In the genomic region with DNA sequence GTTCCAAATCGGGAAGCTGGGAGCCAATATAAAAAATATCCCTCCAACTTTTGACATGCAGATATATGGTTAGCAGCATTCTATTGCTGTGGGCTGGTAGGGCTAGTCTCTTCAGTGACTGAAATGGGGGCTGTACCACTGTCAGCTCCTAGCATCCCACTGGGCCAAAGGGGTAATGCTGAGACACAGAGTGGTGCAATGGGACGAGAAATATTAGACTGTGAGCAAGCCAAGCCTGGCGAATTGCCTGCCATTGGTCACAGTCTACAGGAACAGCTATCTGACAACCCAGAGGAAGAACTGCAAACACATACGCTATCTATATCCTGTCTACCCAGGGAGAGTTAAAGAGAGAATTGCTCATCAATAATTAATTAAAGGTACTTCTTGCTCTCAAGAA, we compare ENCODE assay signal across 22 cellular contexts. TPM values are rescaled to one million over a fixed set of nuclear protein-coding genes. Genes with fewer than 3 reads are reported as not detected.
DNase-seq lines count a peak whose midpoint lies in the region; TF ChIP-seq lines count a peak whose summit lies in the region.
"Had no signal": no experiment of that assay in that cellular context is flagged by ENCODE, and none has a peak within 500 bp of the region (broad histone marks: within the 10 kb centered on the region; RNA-seq: fewer than 3 reads in every experiment).

No MANE protein-coding gene starts in this region.

- H3K27me3 ChIP-seq in esophagus muscularis mucosa (peaks cover 0 to 32% (median 8%) of the 10 kb centered on the region in 4 donors), neural progenitor cell (peaks cover 31% of the 10 kb centered on the region)

- peaks cover 39% of the 10 kb centered on the region for H3K27me3 Mint-ChIP-seq in nephron progenitor cell (ENCODE audit: low read depth, poor library complexity)
- H3K27me3 Mint-ChIP-seq in neural progenitor cell (ENCODE audit: insufficient read depth, low read depth), result peaks cover 2% of the 10 kb centered on the region
- peaks cover 37% of the 10 kb centered on the region for H3K27me3 Mint-ChIP-seq in activated naive CD4-positive, alpha-beta T cell treated with anti-CD3 and anti-CD28 coated beads for 36 hours (ENCODE audit: low read depth)

- H3K27ac Mint-ChIP-seq in nephron progenitor cell, result no peak overlapping the region
- no peak overlapping the region for H3K27ac Mint-ChIP-seq in neural progenitor cell
- no peak overlapping the region for H3K27ac Mint-ChIP-seq in activated naive CD4-positive, alpha-beta T cell treated with anti-CD3 and anti-CD28 coated beads for 36 hours
- H3K27ac Mint-ChIP-seq: CD4-positive, alpha-beta T cell; CD8-positive, alpha-beta memory T cell had no signal

- no peak overlapping the region for H2AFZ ChIP-seq in neural progenitor cell (replicated peaks)
- H2AFZ ChIP-seq: GM23248 had no signal

- WGBS in esophagus muscularis mucosa, result 86% methylated on average over 4 of the region's 4 CpGs

- peak overlapping the region; percentile 28 for H3K4me3 Mint-ChIP-seq in nephron progenitor cell
- H3K4me3 Mint-ChIP-seq in neural progenitor cell, result peak overlapping the region; percentile 2
- H3K4me3 Mint-ChIP-seq in activated naive CD4-positive, alpha-beta T cell treated with anti-CD3 and anti-CD28 coated beads for 36 hours, result no peak overlapping the region
- H3K4me3 Mint-ChIP-seq: CD4-positive, alpha-beta T cell; CD8-positive, alpha-beta memory T cell had no signal

- DNase-seq in esophagus muscularis mucosa (ENCODE audit: extremely low spot score), result peak; percentile 66
- DNase-seq in nephron progenitor cell, result no peak
- no peak for DNase-seq in neural progenitor cell (ENCODE audit: low spot score)
- DNase-seq in NCI-H1105 (lab: John Stamatoyannopoulos, UW), result no peak
- DNase-seq in hypothalamus (lab: John Stamatoyannopoulos, UW), result no peak
- no peak for DNase-seq in 8988T
- DNase-seq in activated naive CD4-positive, alpha-beta T cell treated with anti-CD3 and anti-CD28 coated beads for 36 hours, result no peak
- DNase-seq: ACHN; AML-193; BE2C; CD4-positive, alpha-beta T cell; CD8-positive, alpha-beta memory T cell; DMS 273 treated with DMSO at 0.1 percent for 48 hours; DMS79; EL; GDM1; GM23248; H7; HCEC 1CT had no signal

- peaks cover 4% of the 10 kb centered on the region for H3K79me2 ChIP-seq in neural progenitor cell (ENCODE audit: low read depth)

- no peak for TF ChIP-seq POLR2A in esophagus muscularis mucosa (IDR thresholded peaks at IDR 0.05; ENCODE audit: low read depth)

- H3K36me3 ChIP-seq in esophagus muscularis mucosa (no peaks in the 10 kb centered on the region), neural progenitor cell (no peaks in the 10 kb centered on the region)
- H3K36me3 ChIP-seq: BE2C; BLaER1 treated with 17β-estradiol and CSF1 and Interleukin-3, amounts not matched to agents 10 nM and 100 nM had no signal

- H3K36me3 Mint-ChIP-seq in nephron progenitor cell (ENCODE audit: low read depth) (no peaks in the 10 kb centered on the region), neural progenitor cell (peaks cover 12% of the 10 kb centered on the region)
- no peaks in the 10 kb centered on the region for H3K36me3 Mint-ChIP-seq in activated naive CD4-positive, alpha-beta T cell treated with anti-CD3 and anti-CD28 coated beads for 36 hours (ENCODE audit: low read depth)
- H3K36me3 Mint-ChIP-seq: CD14-positive monocyte had no signal

- H3K27ac ChIP-seq in esophagus muscularis mucosa (replicated peaks in 1 of 4), result no peak overlapping the region
- H3K27ac ChIP-seq in neural progenitor cell, result no peak overlapping the region
- H3K27ac ChIP-seq: BLaER1 treated with 17β-estradiol and CSF1 and Interleukin-3, amounts not matched to agents 10 nM and 100 nM; GM23248 had no signal

- no peak overlapping the region for H3K4me2 ChIP-seq in neural progenitor cell
- H3K4me2 ChIP-seq: BLaER1 treated with 17β-estradiol and CSF1 and Interleukin-3, amounts not matched to agents 10 nM and 100 nM had no signal

- peaks cover 11% of the 10 kb centered on the region for H3F3A ChIP-seq in neural progenitor cell (ENCODE audit: low read depth)

- H3K4me1 ChIP-seq in esophagus muscularis mucosa (peaks cover 5 to 23% (median 22%) of the 10 kb centered on the region in 4 donors), neural progenitor cell (peaks cover 9% of the 10 kb centered on the region)
- H3K4me1 ChIP-seq: BE2C had no signal

- TF ChIP-seq CTCF in esophagus muscularis mucosa (IDR thresholded peaks at IDR 0.05) (no peak), nephron progenitor cell (IDR thresholded peaks at IDR 0.05) (no peak), neural progenitor cell (IDR thresholded peaks at IDR 0.05) (no peak)

- intact Hi-C loops in esophagus muscularis mucosa (cut with DNase I), result no loop called here
- intact Hi-C loops in activated naive CD4-positive, alpha-beta T cell treated with anti-CD3 and anti-CD28 coated beads for 36 hours (cut with micrococcal nuclease), result no loop called here

- H4K20me1 ChIP-seq in neural progenitor cell (ENCODE audit: low read depth), result no peaks in the 10 kb centered on the region

- no peak overlapping the region for H3K9ac ChIP-seq in neural progenitor cell
- H3K9ac ChIP-seq: BLaER1 treated with 17β-estradiol and CSF1 and Interleukin-3, amounts not matched to agents 10 nM and 100 nM; GM23248 had no signal

- H3K9me3 ChIP-seq in esophagus muscularis mucosa, result no peaks in the 10 kb centered on the region
- no peaks in the 10 kb centered on the region for H3K9me3 ChIP-seq in neural progenitor cell (ENCODE audit: low read depth)
- H3K9me3 ChIP-seq: BE2C; BLaER1 treated with 17β-estradiol and CSF1 and Interleukin-3, amounts not matched to agents 10 nM and 100 nM had no signal

- TF ChIP-seq EP300 in esophagus muscularis mucosa (IDR thresholded peaks at IDR 0.05), result no peak

- no peak overlapping the region for H3K4me3 ChIP-seq in esophagus muscularis mucosa
- H3K4me3 ChIP-seq in neural progenitor cell, result no peak overlapping the region
- H3K4me3 ChIP-seq: BLaER1 treated with 17β-estradiol and CSF1 and Interleukin-3, amounts not matched to agents 10 nM and 100 nM; GM12878; GM23248 had no signal

- H3K9me3 Mint-ChIP-seq in nephron progenitor cell (peaks cover 4% of the 10 kb centered on the region), neural progenitor cell (peaks cover 3% of the 10 kb centered on the region)
- H3K9me3 Mint-ChIP-seq in activated naive CD4-positive, alpha-beta T cell treated with anti-CD3 and anti-CD28 coated beads for 36 hours, result no peaks in the 10 kb centered on the region
- H3K9me3 Mint-ChIP-seq: CD4-positive, alpha-beta T cell had no signal

- CTCF ChIA-PET in activated naive CD4-positive, alpha-beta T cell treated with anti-CD3 and anti-CD28 coated beads for 36 hours (lab: Charles Lee), result interaction anchor here (0.6 kb wide), 1 partner anchor 91 kb away, joined by 4 read pairs; no protein-coding TSS in a partner anchor

- peaks cover 16% of the 10 kb centered on the region for H3K4me1 Mint-ChIP-seq in nephron progenitor cell
- peaks cover 21% of the 10 kb centered on the region for H3K4me1 Mint-ChIP-seq in neural progenitor cell
- H3K4me1 Mint-ChIP-seq in activated naive CD4-positive, alpha-beta T cell treated with anti-CD3 and anti-CD28 coated beads for 36 hours (ENCODE audit: low read depth), result peaks cover 11% of the 10 kb centered on the region

RNA-seq across cellular contexts. Expression of a gene that starts 3.5 kb away (rescaled TPM):
- total RNA-seq in esophagus muscularis mucosa (1 to 10 TPM; 5.4 to 8.1 (median 6.5) TPM), neural progenitor cell (ENCODE audit: low replicate concordance) (17.7 and 24.3 TPM in 2 replicates)
- total RNA-seq in activated naive CD4-positive, alpha-beta T cell treated with anti-CD3 and anti-CD28 coated beads for 36 hours, result under 1 TPM in 1 of 2 experiments, not detected in 1; 0.07 TPM
- total RNA-seq: CD4-positive, alpha-beta T cell; CD8-positive, alpha-beta memory T cell; GM12878; GM23248 had no signal

Comparison
In these comparisons a context has a peak if more than half of its experiments do, and no peak if none do; other contexts are left out.
1. RNA of a gene that starts 3.5 kb away (total RNA-seq): 17.7 to 24.3 TPM in neural progenitor cell and 5.4 to 8.1 TPM in esophagus muscularis mucosa; 0.07 TPM in activated naive CD4-positive, alpha-beta T cell treated with anti-CD3 and anti-CD28 coated beads for 36 hours; every median in the first group is over 4 times any median in the second.